In genomic region chr12:16076553-16076952, GRCh38 we compare ENCODE assay signal across 9 cellular contexts.
DNase-seq lines count a peak whose midpoint lies in the region; ATAC-seq, FAIRE-seq and TF ChIP-seq lines count a peak whose summit lies in the region.
"Had no signal": no experiment of that assay in that cellular context is flagged by ENCODE, and none has a peak within 500 bp of the region (broad histone marks: within the 10 kb centered on the region; RNA-seq: fewer than 3 reads in every experiment).

No MANE protein-coding gene starts in this region.

- peak overlapping the region; percentile 97 for H2AFZ ChIP-seq in Loucy (ENCODE audit: low read length)

- DNase-seq in NCI-H187 treated with DMSO at 0.1 percent for 48 hours (lab: John Stamatoyannopoulos, UW) (peak; percentile 6), NCI-H187 (lab: John Stamatoyannopoulos, UW) (no peak), H54 (ENCODE audit: insufficient read length, low spot score) (no peak), kidney epithelial cell (ENCODE audit: low read depth) (peak; percentile 2)
- no peak for DNase-seq in stimulated activated effector memory CD8-positive, alpha-beta T cell treated with anti-CD3 and anti-CD28 coated beads, Interleukin-12 subunit alpha, Interleukin-12 subunit beta, amount 100 ng/mL, for 72 hours (ENCODE audit: low spot score in 2 of 2)

- H4K20me1 ChIP-seq in Loucy (ENCODE audit: insufficient read depth, low read length, poor library complexity, severe bottlenecking), result no peaks in the 10 kb centered on the region

- H3K27me3 ChIP-seq in Loucy (ENCODE audit: insufficient read depth, low read length, poor library complexity, severe bottlenecking) (no peaks in the 10 kb centered on the region), kidney epithelial cell (ENCODE audit: control insufficient read depth, insufficient read depth, low read length) (no peaks in the 10 kb centered on the region)

- H3K9me3 ChIP-seq in Loucy (ENCODE audit: insufficient read depth, low read depth, low read length), result no peaks in the 10 kb centered on the region

- FAIRE-seq in H54 (lab: Jason Lieb, UNC), result peak; percentile 68

- H3K4me1 ChIP-seq in Loucy (ENCODE audit: insufficient read depth, low read length, poor library complexity, severe bottlenecking), result no peaks in the 10 kb centered on the region

- no peaks in the 10 kb centered on the region for H3K4me1 Mint-ChIP-seq in stimulated activated effector memory CD8-positive, alpha-beta T cell treated with anti-CD3 and anti-CD28 coated beads, Interleukin-12 subunit alpha, Interleukin-12 subunit beta, amount 100 ng/mL, for 72 hours
- H3K4me1 Mint-ChIP-seq: B cell had no signal

- H3F3A ChIP-seq in Loucy (ENCODE audit: low read depth), result no peaks in the 10 kb centered on the region

- peaks cover 2% of the 10 kb centered on the region for H3K9me3 Mint-ChIP-seq in stimulated activated effector memory CD8-positive, alpha-beta T cell treated with anti-CD3 and anti-CD28 coated beads, Interleukin-12 subunit alpha, Interleukin-12 subunit beta, amount 100 ng/mL, for 72 hours

- H3K36me3 Mint-ChIP-seq in stimulated activated effector memory CD8-positive, alpha-beta T cell treated with anti-CD3 and anti-CD28 coated beads, Interleukin-12 subunit alpha, Interleukin-12 subunit beta, amount 100 ng/mL, for 72 hours, result no peaks in the 10 kb centered on the region

- no peak overlapping the region for H3K4me3 Mint-ChIP-seq in stimulated activated effector memory CD8-positive, alpha-beta T cell treated with anti-CD3 and anti-CD28 coated beads, Interleukin-12 subunit alpha, Interleukin-12 subunit beta, amount 100 ng/mL, for 72 hours
- H3K4me3 Mint-ChIP-seq: B cell had no signal

- ATAC-seq in SK-N-SH treated with all-trans-retinoic acid at 6 μM for 48 hours (peak; percentile 75), HG03045 (IDR thresholded peaks at IDR 0.05; ENCODE audit: unreplicated experiment) (no peak)
- ATAC-seq in stimulated activated effector memory CD8-positive, alpha-beta T cell treated with anti-CD3 and anti-CD28 coated beads, Interleukin-12 subunit alpha, Interleukin-12 subunit beta, amount 100 ng/mL, for 72 hours, result no peak

- H3K9ac ChIP-seq in Loucy (ENCODE audit: low read depth, low read length, poor library complexity, severe bottlenecking), result no peak overlapping the region

- no peak for TF ChIP-seq POLR2A in H54 (IDR thresholded peaks at IDR 0.05; ENCODE audit: low read depth, low read length)

- H3K36me3 ChIP-seq in Loucy (ENCODE audit: insufficient read depth, low read length) (no peaks in the 10 kb centered on the region), kidney epithelial cell (ENCODE audit: control insufficient read depth, insufficient read depth, low read length) (no peaks in the 10 kb centered on the region)

- H3K27ac Mint-ChIP-seq in stimulated activated effector memory CD8-positive, alpha-beta T cell treated with anti-CD3 and anti-CD28 coated beads, Interleukin-12 subunit alpha, Interleukin-12 subunit beta, amount 100 ng/mL, for 72 hours, result no peak overlapping the region
- H3K27ac Mint-ChIP-seq: B cell had no signal

- no peaks in the 10 kb centered on the region for H3K9me2 ChIP-seq in Loucy (replicated peaks; ENCODE audit: low read depth, low read length)

- H3K4me2 ChIP-seq in Loucy (ENCODE audit: low read depth, low read length, poor library complexity, severe bottlenecking), result no peak overlapping the region

- H3K79me2 ChIP-seq in Loucy (ENCODE audit: insufficient read depth, low read length), result no peaks in the 10 kb centered on the region

- TF ChIP-seq CTCF in Loucy (conservative IDR thresholded peaks at IDR 0.05; ENCODE audit: low read length) (peak; percentile 85), kidney epithelial cell (IDR thresholded peaks at IDR 0.05; ENCODE audit: insufficient read depth, low read length, poor library complexity, severe bottlenecking) (peak; percentile 37)

- H3K4me3 ChIP-seq in Loucy (ENCODE audit: low read length, poor library complexity, severe bottlenecking) (no peak overlapping the region), kidney epithelial cell (ENCODE audit: low read depth, low read length) (no peak overlapping the region)

TF ChIP-seq in SK-N-SH treated with all-trans-retinoic acid at 6 μM for 48 hours, 23 proteins besides CTCF, POLR2A, EP300 and RAD21:
- TF ChIP-seq TOX (CRISPR knock-in tag; IDR thresholded peaks at IDR 0.05; ENCODE audit: borderline replicate concordance) (no peak), ESRRG (CRISPR knock-in tag; IDR thresholded peaks at IDR 0.05) (no peak), TSHZ2 (CRISPR knock-in tag; IDR thresholded peaks at IDR 0.05) (no peak), ISL1 (CRISPR knock-in tag; IDR thresholded peaks at IDR 0.05) (no peak), PATZ1 (CRISPR knock-in tag; IDR thresholded peaks at IDR 0.05; ENCODE audit: borderline replicate concordance) (no peak), TCF4 (CRISPR knock-in tag; IDR thresholded peaks at IDR 0.05; ENCODE audit: borderline replicate concordance) (no peak), OSR1 (CRISPR knock-in tag; IDR thresholded peaks at IDR 0.05) (no peak)

Comparison
In these comparisons a context has a peak if more than half of its experiments do, and no peak if none do; other contexts are left out.
1. DNase-seq: peak in NCI-H187 treated with DMSO at 0.1 percent for 48 hours (single experiment) and kidney epithelial cell (single experiment); none in NCI-H187 (0 of 2), H54 (single experiment) and stimulated activated effector memory CD8-positive, alpha-beta T cell treated with anti-CD3 and anti-CD28 coated beads, Interleukin-12 subunit alpha, Interleukin-12 subunit beta, amount 100 ng/mL, for 72 hours (0 of 2).